In genomic region chr7:130305677-130306076, GRCh38 we compare ENCODE assay signal across 33 cellular contexts. TPM values are rescaled to one million over a fixed set of nuclear protein-coding genes. Genes with fewer than 3 reads are reported as not detected.
"Had no signal": no experiment of that assay in that cellular context is flagged by ENCODE, and none has a peak within 500 bp of the region (broad histone marks: within the 10 kb centered on the region; RNA-seq: fewer than 3 reads in every experiment).

No MANE protein-coding gene starts in this region.

- H3K4me1 Mint-ChIP-seq: memory B cell; naive B cell; stimulated activated naive B cell treated with anti-CD40 and anti-IgM and Interleukin-4, amounts not matched to agents 10 μg/mL and 1 μg/mL and 100 μg/mL, for 72 hours had no signal

- H3K4me1 ChIP-seq: esophagus muscularis mucosa, foreskin keratinocyte, gastroesophageal sphincter, heart left ventricle, psoas muscle, sigmoid colon, suprapubic skin, transverse colon, vagina had no signal

- H3K36me3 ChIP-seq: esophagus muscularis mucosa, gastroesophageal sphincter, heart left ventricle, ovary, sigmoid colon, transverse colon, vagina had no signal

- H3K36me3 Mint-ChIP-seq: memory B cell; mesothelial cell of epicardium; naive B cell; stimulated activated naive B cell treated with anti-CD40 and anti-IgM and Interleukin-4, amounts not matched to agents 10 μg/mL and 1 μg/mL and 100 μg/mL, for 72 hours had no signal

- H3K4me2 ChIP-seq: hepatocyte had no signal

- H3K27ac Mint-ChIP-seq: memory B cell; mesothelial cell of epicardium; naive B cell; stimulated activated naive B cell treated with anti-CD40 and anti-IgM and Interleukin-4, amounts not matched to agents 10 μg/mL and 1 μg/mL and 100 μg/mL, for 72 hours; stimulated activated naive CD8-positive, alpha-beta T cell treated with anti-CD3 and anti-CD28 coated beads, Interleukin-15, Interleukin-2, amounts not matched to agents 100 ng/mL and 50 ng/mL, for 24 hours had no signal

- DNase-seq: dermis blood vessel endothelial cell; effector memory CD4-positive, alpha-beta T cell; foreskin keratinocyte; heart left ventricle; left colon; mucosa of descending colon; naive B cell; ovary; posterior cingulate gyrus; psoas muscle; right cardiac atrium; sigmoid colon; stimulated activated naive B cell treated with anti-CD40 and anti-IgM and Interleukin-4, amounts not matched to agents 10 μg/mL and 1 μg/mL and 100 μg/mL, for 72 hours; transverse colon had no signal

- H3K27me3 ChIP-seq: foreskin keratinocyte, gastroesophageal sphincter, heart left ventricle, hepatocyte, ovary, sigmoid colon, suprapubic skin, transverse colon, vagina had no signal

- H3K4me3 Mint-ChIP-seq: memory B cell; mesothelial cell of epicardium; naive B cell; stimulated activated naive B cell treated with anti-CD40 and anti-IgM and Interleukin-4, amounts not matched to agents 10 μg/mL and 1 μg/mL and 100 μg/mL, for 72 hours; stimulated activated naive CD8-positive, alpha-beta T cell treated with anti-CD3 and anti-CD28 coated beads, Interleukin-15, Interleukin-2, amounts not matched to agents 100 ng/mL and 50 ng/mL, for 24 hours had no signal

- H2AFZ ChIP-seq: hepatocyte had no signal

- H3K27ac ChIP-seq: coronary artery, esophagus muscularis mucosa, foreskin keratinocyte, gastroesophageal sphincter, heart left ventricle, hepatocyte, ovary, psoas muscle, sigmoid colon, suprapubic skin, transverse colon, vagina had no signal

- H3K9me3 ChIP-seq: esophagus muscularis mucosa, gastroesophageal sphincter, heart left ventricle, mucosa of descending colon, ovary, psoas muscle, sigmoid colon, suprapubic skin, transverse colon, vagina had no signal

- H3K4me3 ChIP-seq: coronary artery, esophagus muscularis mucosa, gastroesophageal sphincter, heart left ventricle, hepatocyte, lung, mucosa of descending colon, ovary, psoas muscle, sigmoid colon, suprapubic skin, transverse colon, vagina had no signal

- H3K9me3 Mint-ChIP-seq: memory B cell; stimulated activated naive B cell treated with anti-CD40 and anti-IgM and Interleukin-4, amounts not matched to agents 10 μg/mL and 1 μg/mL and 100 μg/mL, for 72 hours; stimulated activated naive CD8-positive, alpha-beta T cell treated with anti-CD3 and anti-CD28 coated beads, Interleukin-15, Interleukin-2, amounts not matched to agents 100 ng/mL and 50 ng/mL, for 24 hours had no signal

- ATAC-seq: foreskin keratinocyte; gastroesophageal sphincter; heart left ventricle; left colon; mucosa of descending colon; psoas muscle; right cardiac atrium; stimulated activated naive B cell treated with anti-CD40 and anti-IgM and Interleukin-4, amounts not matched to agents 10 μg/mL and 1 μg/mL and 100 μg/mL, for 72 hours had no signal

- H3K79me2 ChIP-seq: hepatocyte had no signal

RNA-seq across cellular contexts. Expression of gene CPA4, which starts 12.7 kb away (rescaled TPM):
- total RNA-seq: endothelial cell of umbilical vein, esophagus muscularis mucosa, left colon, mucosa of descending colon, sigmoid colon, transverse colon, ureter had no signal

RNA-seq across cellular contexts. Expression of gene CPA5, which starts 38.9 kb away (rescaled TPM):
- total RNA-seq: dermis blood vessel endothelial cell, endothelial cell of umbilical vein, esophagus muscularis mucosa, fibroblast of lung, gastroesophageal sphincter, heart left ventricle, hepatocyte, kidney epithelial cell, left colon, liver, lung, mesothelial cell of epicardium, mucosa of descending colon, ovary, renal cortical epithelial cell, right cardiac atrium, sigmoid colon, skeletal muscle tissue, transverse colon, vagina had no signal
- polyA plus RNA-seq: endothelial cell of umbilical vein, fibroblast of lung, heart left ventricle, neural cell, ovary, right cardiac atrium had no signal

RNA-seq across cellular contexts. Expression of gene CPA2, which starts 39.0 kb away (rescaled TPM):
- total RNA-seq: dermis blood vessel endothelial cell, endothelial cell of umbilical vein, epithelial cell of proximal tubule, esophagus muscularis mucosa, fibroblast of lung, gastroesophageal sphincter, kidney epithelial cell, liver, renal cortical epithelial cell, sigmoid colon, suprapubic skin, ureter, vagina had no signal
- polyA plus RNA-seq: endothelial cell of umbilical vein, liver had no signal
